Comparison of ENCODE assay signal across 14 cellular contexts in the genomic region with DNA sequence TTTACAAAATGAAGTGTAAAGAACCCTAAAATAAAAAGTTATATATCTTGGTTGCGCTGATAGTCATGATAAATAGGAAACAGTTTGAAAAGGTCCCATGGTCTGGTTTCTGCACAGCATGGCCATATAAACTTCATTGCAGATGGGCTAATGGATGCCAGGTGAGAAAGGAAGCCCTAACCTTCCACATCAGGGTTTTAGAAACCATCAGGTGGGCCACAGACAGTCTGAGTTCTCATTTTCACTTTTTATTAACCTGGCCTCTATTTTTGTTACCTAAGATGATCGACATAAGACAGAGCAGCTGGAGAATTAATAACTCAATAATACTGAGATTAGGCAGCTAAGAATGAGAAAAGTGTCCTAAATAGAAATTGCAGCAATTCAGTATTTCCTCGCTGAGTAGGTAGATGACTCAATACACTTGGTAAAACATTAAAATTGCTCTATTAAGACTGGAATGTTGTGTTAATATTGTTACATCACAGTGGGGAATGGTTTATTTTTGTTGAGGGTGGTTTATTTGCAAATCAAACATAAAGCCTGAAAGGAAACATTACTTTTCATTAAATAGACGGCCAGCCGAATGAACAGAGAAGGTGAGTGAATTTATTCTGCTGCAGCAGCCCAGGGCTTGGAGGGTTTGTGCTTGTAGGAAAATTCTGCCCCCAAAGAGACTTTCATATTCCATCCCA. TPM values are rescaled to one million over a fixed set of nuclear protein-coding genes. Genes with fewer than 3 reads are reported as not detected.
DNase-seq lines count a peak whose midpoint lies in the region; ATAC-seq and TF ChIP-seq lines count a peak whose summit lies in the region.
"Had no signal": no experiment of that assay in that cellular context is flagged by ENCODE, and none has a peak within 500 bp of the region (broad histone marks: within the 10 kb centered on the region; RNA-seq: fewer than 3 reads in every experiment).

No MANE protein-coding gene starts in this region.

- peak overlapping the region; percentile 48 for H3K4me2 ChIP-seq in PC-3 (ENCODE audit: low read length)
- H3K4me2 ChIP-seq: PC-9 had no signal

- H3K36me3 ChIP-seq in PC-3 (ENCODE audit: low read depth, low read length) = no peaks in the 10 kb centered on the region
- no peaks in the 10 kb centered on the region for H3K36me3 ChIP-seq in psoas muscle (ENCODE audit: insufficient read depth in 1 of 2, low read depth in 1 of 2)
- no peaks in the 10 kb centered on the region for H3K36me3 ChIP-seq in testis (ENCODE audit: low read depth, missing control alignments)
- no peaks in the 10 kb centered on the region for H3K36me3 ChIP-seq in H7 (replicated peaks; ENCODE audit: control insufficient read depth, insufficient read depth, low read length)

- H3K4me3 ChIP-seq in GM12865 (ENCODE audit: low read depth, low read length) = no peak overlapping the region
- H3K4me3 ChIP-seq in PC-3 (ENCODE audit: low read length) = no peak overlapping the region
- H3K4me3 ChIP-seq in psoas muscle = no peak overlapping the region
- H3K4me3 ChIP-seq in testis = no peak overlapping the region
- H3K4me3 ChIP-seq in H7 (ENCODE audit: insufficient read depth, low read depth, low read length) = no peak overlapping the region
- H3K4me3 ChIP-seq: PC-9 had no signal

- no peak for TF ChIP-seq CTCF in GM12865 (IDR thresholded peaks at IDR 0.05; ENCODE audit: insufficient read depth, low read depth, low read length, missing control alignments)
- TF ChIP-seq CTCF in PC-3 (conservative IDR thresholded peaks at IDR 0.05; ENCODE audit: low read depth, low read length) = no peak
- no peak for TF ChIP-seq CTCF in psoas muscle (IDR thresholded peaks at IDR 0.05)
- TF ChIP-seq CTCF in testis (IDR thresholded peaks at IDR 0.05) = no peak

- no TSS peak for BruUV-seq in PC-3 (replicated peaks; lab: Mats Ljungman, UMichigan)

- H3K27me3 ChIP-seq in PC-3 (ENCODE audit: low read length) = no peaks in the 10 kb centered on the region
- no peaks in the 10 kb centered on the region for H3K27me3 ChIP-seq in psoas muscle (ENCODE audit: insufficient read depth in 3 of 3, low read length in 2 of 3)
- no peaks in the 10 kb centered on the region for H3K27me3 ChIP-seq in testis
- no peaks in the 10 kb centered on the region for H3K27me3 ChIP-seq in H7 (ENCODE audit: control insufficient read depth, insufficient read depth, low read length)

- no peaks in the 10 kb centered on the region for H4K20me1 ChIP-seq in PC-3 (ENCODE audit: low read length)

- H2AFZ ChIP-seq in PC-3 (ENCODE audit: low read length) = no peak overlapping the region
- H2AFZ ChIP-seq: PC-9 had no signal

- H3K27ac ChIP-seq in PC-3 (ENCODE audit: low read length) (0 out of 2 replicates have a peak overlapping the region, but pooled peaks have one; percentile 19), psoas muscle (peak overlapping the region; percentile 43), testis (no peak overlapping the region)
- H3K27ac ChIP-seq: PC-9 had no signal

- intact Hi-C loops in PC-3 (cut with micrococcal nuclease) (no loop called here), psoas muscle (cut with DNase I) (no loop called here), testis (cut with DNase I; ENCODE audit: low total_unique reads) (no loop called here)

- POLR2A ChIA-PET in PC-3 (lab: Charles Lee; ENCODE audit: unreplicated experiment) = no interaction called here

- peak; percentile 66 for ATAC-seq in PC-3
- ATAC-seq in psoas muscle = peak in 1 of 4 donors; percentile 16
- ATAC-seq: activated naive CD8-positive, alpha-beta T cell treated with anti-CD3 and anti-CD28 coated beads, Interleukin-2, amount 50 U/mL, for 24 hours; effector memory CD8-positive, alpha-beta T cell had no signal

- no peak for TF ChIP-seq POLR2A in testis (IDR thresholded peaks at IDR 0.05)

- H3K9me2 ChIP-seq in PC-3 (replicated peaks; ENCODE audit: low read length) = no peaks in the 10 kb centered on the region

- WGBS in psoas muscle, 3 donors = 63 to 66% (median 63%) methylated on average over 5 of the region's 5 CpGs
- WGBS in testis, 2 donors = 85 to 90% methylated on average over 5 of the region's 5 CpGs

- H3F3A ChIP-seq in PC-3 (ENCODE audit: low read length, unreplicated experiment) = no peaks in the 10 kb centered on the region

- H3K79me2 ChIP-seq in PC-3 (ENCODE audit: low read length) = 0 out of 2 replicates have a peak, but pooled peaks cover 4% of the 10 kb centered on the region

- H3K4me1 ChIP-seq in PC-3 (ENCODE audit: insufficient read depth, low read length) = peaks cover 21% of the 10 kb centered on the region
- H3K4me1 ChIP-seq in psoas muscle = peaks cover 72% of the 10 kb centered on the region
- no peaks in the 10 kb centered on the region for H3K4me1 ChIP-seq in testis

- no peak overlapping the region for H3K9ac ChIP-seq in PC-3 (ENCODE audit: low read length)

- DNase-seq in GM12865 (ENCODE audit: low read depth) (peak; percentile 18), PC-3 (peak; percentile 38), glomerular visceral epithelial cell (ENCODE audit: extremely low spot score) (peak; percentile 12), psoas muscle (no peak), testis (no peak), H7 (no peak)
- DNase-seq in stimulated activated naive CD4-positive, alpha-beta T cell treated with Interleukin-2 at 50 U/mL for 16 hours (lab: John Stamatoyannopoulos, UW) = no peak
- DNase-seq in activated effector memory CD4-positive, alpha-beta T cell treated with Interleukin-2 at 50 U/mL for 16 hours = no peak
- DNase-seq: activated naive CD8-positive, alpha-beta T cell treated with anti-CD3 and anti-CD28 coated beads, Interleukin-2, amount 50 U/mL, for 24 hours; CD4-positive, alpha-beta memory T cell; effector memory CD8-positive, alpha-beta T cell; PC-9; stimulated activated CD4-positive, alpha-beta T cell treated with anti-CD3 and anti-CD28 coated beads, Interleukin-1b, Interleukin-23, amount 100 ng/mL, for 48 hours; stimulated activated naive CD4-positive, alpha-beta T cell had no signal

- CTCF ChIA-PET in PC-3 (lab: Charles Lee) = no interaction called here

- no peaks in the 10 kb centered on the region for H3K9me3 ChIP-seq in PC-3 (ENCODE audit: low read length)
- H3K9me3 ChIP-seq in psoas muscle = no peaks in the 10 kb centered on the region
- no peaks in the 10 kb centered on the region for H3K9me3 ChIP-seq in testis

RNA-seq across cellular contexts. Expression of a gene that starts 21.1 kb away (rescaled TPM):
- total RNA-seq in PC-3 (2014; rRNA removed) (1.3 and 7.3 TPM in 2 replicates), psoas muscle (100 to 1,000 TPM; 103 to 184 (median 149) TPM), testis (10 to 100 TPM; 13.9 to 16.0 TPM)
- polyA plus RNA-seq in psoas muscle (100 to 1,000 TPM in 2 of 3 donors, 10 to 100 TPM in 1; 55.5 to 216 (median 185) TPM), testis (ENCODE audit: insufficient read depth, low read depth, low replicate concordance) (17.2 TPM)
- 11.8 and 19.1 TPM in 2 replicates for total RNA-seq in H7 (2014; rRNA removed; shearing (Covaris generic))

Comparison
In these comparisons a context has a peak if more than half of its experiments do, and no peak if none do; other contexts are left out.
1. DNase-seq: peak in GM12865 (single experiment), PC-3 (single experiment) and glomerular visceral epithelial cell (single experiment); none in psoas muscle (0 of 2), stimulated activated naive CD4-positive, alpha-beta T cell treated with Interleukin-2 at 50 U/mL for 16 hours (single experiment), activated effector memory CD4-positive, alpha-beta T cell treated with Interleukin-2 at 50 U/mL for 16 hours (single experiment), testis (single experiment) and H7 (single experiment).
2. H3K27ac ChIP-seq: peak in PC-3 (single experiment) and psoas muscle (single experiment); none in testis (0 of 2).